ENCODE assay signal across 17 cellular contexts in genomic region chr18:44290366-44290855, GRCh38.
"Had no signal": no experiment of that assay in that cellular context is flagged by ENCODE, and none has a peak within 500 bp of the region (broad histone marks: within the 10 kb centered on the region; RNA-seq: fewer than 3 reads in every experiment).

No MANE protein-coding gene starts in this region.

- H3K9me3 ChIP-seq: adrenal gland, left lung, transverse colon, vagina had no signal

- H3K27ac ChIP-seq: adrenal gland, left lung, skin epidermis, transverse colon, vagina, WERI-Rb-1 had no signal

- H3K4me3 Mint-ChIP-seq: activated T-helper 1 cell treated with anti-CD3 and anti-CD28 coated beads, Interleukin-12 subunit alpha, Interleukin-12 subunit beta, Interleukin-2, Interleukin-4 antibody, amounts not matched to agents 30 ng/mL and 10 ng/mL and 1 ng/mL, durations not matched to agents 14 hours and 24 hours and 36 hours; stimulated activated naive CD8-positive, alpha-beta T cell treated with anti-CD3 and anti-CD28 coated beads, Interleukin-15, Interleukin-2, amounts not matched to agents 100 ng/mL and 50 ng/mL, for 24 hours had no signal

- H3K9me3 Mint-ChIP-seq: activated T-helper 1 cell treated with anti-CD3 and anti-CD28 coated beads, Interleukin-12 subunit alpha, Interleukin-12 subunit beta, Interleukin-2, Interleukin-4 antibody, amounts not matched to agents 30 ng/mL and 10 ng/mL and 1 ng/mL, durations not matched to agents 14 hours and 24 hours and 36 hours had no signal

- H3K4me1 ChIP-seq: adrenal gland, left lung, transverse colon, vagina had no signal

- H3K36me3 ChIP-seq: adrenal gland, left lung, transverse colon, vagina, WERI-Rb-1 had no signal

- H3K27me3 ChIP-seq: adrenal gland, left lung, transverse colon, vagina had no signal

- H3K27ac Mint-ChIP-seq: activated naive CD4-positive, alpha-beta T cell treated with anti-CD3 and anti-CD28 coated beads, Interleukin-2, amount 50 U/mL, for 72 hours; activated T-helper 1 cell treated with anti-CD3 and anti-CD28 coated beads, Interleukin-12 subunit alpha, Interleukin-12 subunit beta, Interleukin-2, Interleukin-4 antibody, amounts not matched to agents 30 ng/mL and 10 ng/mL and 1 ng/mL, durations not matched to agents 14 hours and 24 hours and 36 hours; stimulated activated naive CD8-positive, alpha-beta T cell treated with anti-CD3 and anti-CD28 coated beads, Interleukin-15, Interleukin-2, amounts not matched to agents 100 ng/mL and 50 ng/mL, for 24 hours had no signal

- DNase-seq: activated CD4-positive, alpha-beta T cell treated with anti-CD3 and anti-CD28 coated beads for 1 hour; activated CD4-positive, alpha-beta T cell treated with anti-CD3 and anti-CD28 coated beads, Interleukin-2, amount 50 U/mL, for 48 hours; activated gamma-delta T cell treated with Interleukin-2 at 50 U/mL for 16 hours; activated T-cell treated with anti-CD3 and anti-CD28 coated beads for 4 hours; adrenal gland; caudate nucleus; kidney; left lung; right cardiac atrium; T-helper 2 cell; transverse colon; WERI-Rb-1 had no signal

- ATAC-seq: activated naive CD4-positive, alpha-beta T cell treated with anti-CD3 and anti-CD28 coated beads, Interleukin-2, amount 50 U/mL, for 72 hours; left lung had no signal

- H3K4me3 ChIP-seq: adrenal gland, left lung, skin epidermis, transverse colon, vagina had no signal
